1 cellular context compared by ENCODE assay signal in genomic region chr2:63588385-63589147, GRCh38.
TF ChIP-seq lines count a peak whose summit lies in the region.

Gene MDH1, plus strand, starts transcription at chr2:63588963. Its CDS starts 81 bp downstream, at chr2:63589044.
Gene WDPCP, minus strand, starts transcription at chr2:63588477. Its CDS starts 206 bp downstream, at chr2:63588271.

TF ChIP-seq in GM12878, 131 proteins besides CTCF, POLR2A, EP300 and RAD21 (continued from another document and continues in another):
- TF ChIP-seq SMARCA5 (IDR thresholded peaks at IDR 0.05) (no peak), ZNF687 (IDR thresholded peaks at IDR 0.05) (0 out of 2 replicates have a peak, but pooled peaks have one; percentile 39), ZBTB40 (IDR thresholded peaks at IDR 0.05; ENCODE audit: borderline replicate concordance) (peak; percentile 95), EED (IDR thresholded peaks at IDR 0.05; ENCODE audit: low read depth) (peak; percentile 1; the same call in 1 of the 2 replicates), SMAD1 (IDR thresholded peaks at IDR 0.05; ENCODE audit: low read depth, partially characterized antibody) (peak; percentile 59), KAT2A (conservative IDR thresholded peaks at IDR 0.05; ENCODE audit: control insufficient read depth, low read depth, low read length) (no peak), RAD51 (IDR thresholded peaks at IDR 0.05) (peak; percentile 54; the same call in 1 of the 2 replicates), TAF1 (IDR thresholded peaks at IDR 0.05; ENCODE audit: borderline replicate concordance, low read depth, low read length) (peak; percentile 95), HDGF (IDR thresholded peaks at IDR 0.05) (peak; percentile 75; the same call in 1 of the 2 replicates), ELK1 (IDR thresholded peaks at IDR 0.05; ENCODE audit: low read depth, low read length) (peak; percentile 61; the same call in 1 of the 2 replicates), ASH2L (IDR thresholded peaks at IDR 0.05; ENCODE audit: borderline replicate concordance, low read depth) (no peak), SMC3 (IDR thresholded peaks at IDR 0.05; ENCODE audit: borderline replicate concordance, low read length) (no peak), CHD4 (IDR thresholded peaks at IDR 0.05) (no peak), SKIL (IDR thresholded peaks at IDR 0.05; ENCODE audit: low read depth, poor library complexity, severe bottlenecking) (peak; percentile 69), E2F8 (IDR thresholded peaks at IDR 0.05; ENCODE audit: low read depth, partially characterized antibody) (no peak), PRDM15 (CRISPR knock-in tag; IDR thresholded peaks at IDR 0.05) (no peak), JUND (IDR thresholded peaks at IDR 0.05; ENCODE audit: low read depth, low read length) (0 out of 2 replicates have a peak, but pooled peaks have one; percentile 24), PKNOX1 (IDR thresholded peaks at IDR 0.05) (peak; percentile 95), BCL3 (IDR thresholded peaks at IDR 0.05; ENCODE audit: borderline replicate concordance, insufficient read depth, low read depth, low read length, poor library complexity, severe bottlenecking) (peak; percentile 16), NFYA (IDR thresholded peaks at IDR 0.05; ENCODE audit: borderline replicate concordance, low read depth, low read length) (peak; percentile 4; the same call in 1 of the 2 replicates), PAX5 (IDR thresholded peaks at IDR 0.05; ENCODE audit: borderline replicate concordance, low read depth, low read length) (no peak), NFXL1 (IDR thresholded peaks at IDR 0.05; ENCODE audit: borderline replicate concordance) (no peak), MAX (IDR thresholded peaks at IDR 0.05; ENCODE audit: low read depth, low read length) (peak; percentile 65), MLLT1 (IDR thresholded peaks at IDR 0.05) (peak; percentile 74), POLR2AphosphoS2 (IDR thresholded peaks at IDR 0.05; ENCODE audit: low read depth, low read length) (peak; percentile 71; the same call in 1 of the 2 replicates), ZBED1 (IDR thresholded peaks at IDR 0.05; ENCODE audit: borderline replicate concordance) (no peak; the same call in 1 of the 2 replicates), RELA (IDR thresholded peaks at IDR 0.05; ENCODE audit: borderline replicate concordance, partially characterized antibody) (peak; percentile 84)
